Comparison of ENCODE assay signal across 8 cellular contexts in the genomic region with DNA sequence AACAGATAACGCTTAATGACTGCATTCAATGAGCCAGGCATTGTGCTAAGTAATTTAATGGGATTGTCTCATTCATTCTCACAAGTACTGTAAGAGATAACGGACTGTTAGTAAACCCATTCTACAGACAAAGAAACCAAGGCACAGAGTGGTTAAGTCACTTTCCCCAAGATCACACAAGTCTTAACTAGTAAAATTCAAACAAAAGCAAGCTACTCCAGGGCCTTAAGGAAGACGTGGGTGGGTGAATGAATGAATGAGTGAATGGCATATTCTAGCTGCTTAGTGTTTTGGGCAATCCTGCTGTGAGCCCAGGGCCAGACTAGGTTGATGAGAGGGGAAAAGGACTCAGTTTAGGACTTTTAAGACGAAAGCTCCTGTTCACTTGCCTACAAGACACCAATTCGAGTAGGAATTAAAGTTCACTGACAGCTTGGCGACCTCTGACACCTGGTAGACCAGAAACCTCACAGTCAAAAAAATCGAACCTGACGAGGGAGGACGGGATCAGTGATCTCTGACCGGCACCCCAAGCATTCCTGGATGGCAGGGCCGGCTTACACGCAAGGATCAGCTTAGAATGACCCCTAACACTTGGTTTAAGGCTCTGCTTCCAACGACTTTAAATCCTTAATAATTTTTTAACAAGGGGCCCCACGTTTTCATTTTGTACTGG. TPM values are rescaled to one million over a fixed set of nuclear protein-coding genes. Genes with fewer than 3 reads are reported as not detected.
DNase-seq lines count a peak whose midpoint lies in the region; ATAC-seq and TF ChIP-seq lines count a peak whose summit lies in the region.

No MANE protein-coding gene starts in this region.

- no peak for TF ChIP-seq EP300 in SK-N-SH (IDR thresholded peaks at IDR 0.05; ENCODE audit: borderline replicate concordance in 1 of 2, low read depth in 1 of 2, low read length in 1 of 2)

- peaks cover 21% of the 10 kb centered on the region for H3K4me1 Mint-ChIP-seq in WTC11
- peaks cover 22 to 30% of the 10 kb centered on the region in 2 donors for H3K4me1 Mint-ChIP-seq in stimulated activated naive B cell treated with anti-CD40 and anti-IgM and Interleukin-4, amounts not matched to agents 10 μg/mL and 1 μg/mL and 100 μg/mL, for 72 hours

- peak overlapping the region; percentile 97 for H3K4me2 ChIP-seq in SK-N-SH

- H3K9me3 Mint-ChIP-seq in WTC11 = no peaks in the 10 kb centered on the region
- H3K9me3 Mint-ChIP-seq in stimulated activated naive B cell treated with anti-CD40 and anti-IgM and Interleukin-4, amounts not matched to agents 10 μg/mL and 1 μg/mL and 100 μg/mL, for 72 hours = no peaks in the 10 kb centered on the region

- peak overlapping the region; percentile 96 for H3K9ac ChIP-seq in SK-N-SH

- DNase-seq in SK-N-SH = no peak
- no peak for DNase-seq in WTC11 (ENCODE audit: low spot score)
- no peak for DNase-seq in right cardiac atrium
- DNase-seq in stimulated activated naive B cell treated with anti-CD40 and anti-IgM and Interleukin-4, amounts not matched to agents 10 μg/mL and 1 μg/mL and 100 μg/mL, for 72 hours = no peak
- no peak for DNase-seq in DMS79 treated with DMSO at 0.1 percent for 48 hours (lab: John Stamatoyannopoulos, UW)

- H3K9me2 ChIP-seq in SK-N-SH = no peaks in the 10 kb centered on the region

- POLR2A ChIA-PET in SK-N-SH (lab: Yijun Ruan, JAX) = interaction anchor here (0.9 to 1.3 kb wide), 2 partner anchors 40 to 396 kb away, joined by 3 read pairs; no protein-coding TSS in a partner anchor
- POLR2A ChIA-PET in WTC11 (lab: Charles Lee) = interaction anchor here (1.4 kb wide), 1 partner anchor 61 kb away, joined by 4 read pairs; the partner anchor contains the start of genes AKR7A2 and SLC66A1

- no peak for TF ChIP-seq RAD21 in SK-N-SH (IDR thresholded peaks at IDR 0.05; ENCODE audit: low read length)

- no peaks in the 10 kb centered on the region for H3K9me3 ChIP-seq in SK-N-SH
- no peaks in the 10 kb centered on the region for H3K9me3 ChIP-seq in right cardiac atrium (ENCODE audit: control insufficient read depth, low read length)

- H3F3A ChIP-seq in SK-N-SH (replicated peaks; ENCODE audit: insufficient read depth) = no peaks in the 10 kb centered on the region

- H3K27me3 ChIP-seq in SK-N-SH (ENCODE audit: insufficient read depth) (no peaks in the 10 kb centered on the region), right cardiac atrium (ENCODE audit: control insufficient read depth, insufficient read depth) (no peaks in the 10 kb centered on the region)

- H3K27ac ChIP-seq in SK-N-SH (ENCODE audit: low read depth in 2 of 2, low read length in 1 of 2) (peak overlapping the region; percentile 95), right cardiac atrium (ENCODE audit: low read length) (peak overlapping the region; percentile 88)

- H3K4me3 Mint-ChIP-seq in WTC11 = peak overlapping the region; percentile 98
- H3K4me3 Mint-ChIP-seq in stimulated activated naive B cell treated with anti-CD40 and anti-IgM and Interleukin-4, amounts not matched to agents 10 μg/mL and 1 μg/mL and 100 μg/mL, for 72 hours = peak overlapping the region; percentile 98

- peaks cover 99% of the 10 kb centered on the region for H3K79me2 ChIP-seq in SK-N-SH (ENCODE audit: insufficient read depth)

- 9% methylated on average over 14 of the region's 14 CpGs for WGBS in SK-N-SH (ENCODE audit: low lambda C conversion rate)
- 13% methylated on average over 14 of the region's 14 CpGs for WGBS in right cardiac atrium

- intact Hi-C loops in right cardiac atrium (cut with DNase I) = no loop called here

- H3K27me3 Mint-ChIP-seq in WTC11 (ENCODE audit: low read depth) = no peaks in the 10 kb centered on the region
- no peaks in the 10 kb centered on the region for H3K27me3 Mint-ChIP-seq in stimulated activated naive B cell treated with anti-CD40 and anti-IgM and Interleukin-4, amounts not matched to agents 10 μg/mL and 1 μg/mL and 100 μg/mL, for 72 hours

- H3K4me1 ChIP-seq in SK-N-SH (ENCODE audit: control insufficient read depth in 1 of 2, insufficient read depth in 2 of 2, low read depth in 1 of 2, low read length in 1 of 2) (peaks cover 14 to 17% of the 10 kb centered on the region in 2 experiments; a peak in 3 of 4 replicates), right cardiac atrium (ENCODE audit: control insufficient read depth, insufficient read depth, low read length) (peaks cover 4% of the 10 kb centered on the region)

- ATAC-seq in SK-N-SH treated with all-trans-retinoic acid at 6 μM for 48 hours = no peak; the same call in 2 of the 3 replicates
- ATAC-seq in WTC11 = no peak
- ATAC-seq in right cardiac atrium = no peak
- no peak for ATAC-seq in stimulated activated naive B cell treated with anti-CD40 and anti-IgM and Interleukin-4, amounts not matched to agents 10 μg/mL and 1 μg/mL and 100 μg/mL, for 72 hours (replicated peaks)
- no peak for ATAC-seq in HG03342 (IDR thresholded peaks at IDR 0.05; ENCODE audit: unreplicated experiment)
- ATAC-seq in HG03378 (IDR thresholded peaks at IDR 0.05; ENCODE audit: unreplicated experiment) = no peak

- no peak for TF ChIP-seq CTCF in SK-N-SH (IDR thresholded peaks at IDR 0.05)
- no peak for TF ChIP-seq CTCF in WTC11 (IDR thresholded peaks at IDR 0.05)

- H3K36me3 ChIP-seq in SK-N-SH (replicated peaks in 1 of 2; ENCODE audit: control insufficient read depth in 1 of 2, insufficient read depth in 2 of 2, low read length in 1 of 2) = peaks cover 3 to 11% of the 10 kb centered on the region in 2 experiments

- CTCF ChIA-PET in SK-N-SH (lab: Yijun Ruan, JAX) = interaction anchor here (1.0 to 2.9 kb wide), 5 partner anchors 10 to 412 kb away, joined by 3 to 14 read pairs (median 5); no protein-coding TSS in a partner anchor
- CTCF ChIA-PET in WTC11 (lab: Charles Lee) = interaction anchor here (1.0 kb wide), 1 partner anchor 10 kb away, joined by 3 read pairs; no protein-coding TSS in a partner anchor

- H3K27ac Mint-ChIP-seq in WTC11 = peak overlapping the region; percentile 87
- H3K27ac Mint-ChIP-seq in stimulated activated naive B cell treated with anti-CD40 and anti-IgM and Interleukin-4, amounts not matched to agents 10 μg/mL and 1 μg/mL and 100 μg/mL, for 72 hours = peak overlapping the region; percentile 99

- peak overlapping the region; percentile 71 to 98 for H3K4me3 ChIP-seq in SK-N-SH (ENCODE audit: low read depth in 2 of 2, low read length in 1 of 2)
- H3K4me3 ChIP-seq in right cardiac atrium (ENCODE audit: low read length) = peak overlapping the region; percentile 74

- peaks cover 13% of the 10 kb centered on the region for H3K36me3 Mint-ChIP-seq in WTC11
- H3K36me3 Mint-ChIP-seq in stimulated activated naive B cell treated with anti-CD40 and anti-IgM and Interleukin-4, amounts not matched to agents 10 μg/mL and 1 μg/mL and 100 μg/mL, for 72 hours = peaks cover 6 to 23% of the 10 kb centered on the region in 2 donors

- H2AFZ ChIP-seq in SK-N-SH (ENCODE audit: low read depth) = peak overlapping the region; percentile 96

- peaks cover 13% of the 10 kb centered on the region; the same call in 1 of the 2 replicates for H4K20me1 ChIP-seq in SK-N-SH (ENCODE audit: insufficient read depth)

TF ChIP-seq in SK-N-SH, 30 proteins besides CTCF, POLR2A, EP300 and RAD21 (continues in another document):
- TF ChIP-seq GATA2 (CRISPR knock-in tag; IDR thresholded peaks at IDR 0.05) = no peak

TF ChIP-seq in SK-N-SH treated with all-trans-retinoic acid at 6 μM for 48 hours, 23 proteins besides CTCF, POLR2A, EP300 and RAD21 (continues in another document):
- no peak for TF ChIP-seq ZNF565 (CRISPR knock-in tag; conservative IDR thresholded peaks at IDR 0.05; ENCODE audit: low read depth)

TF ChIP-seq in WTC11, 78 proteins besides CTCF, POLR2A, EP300 and RAD21 (continues in another document):
- TF ChIP-seq, protein P1, sequence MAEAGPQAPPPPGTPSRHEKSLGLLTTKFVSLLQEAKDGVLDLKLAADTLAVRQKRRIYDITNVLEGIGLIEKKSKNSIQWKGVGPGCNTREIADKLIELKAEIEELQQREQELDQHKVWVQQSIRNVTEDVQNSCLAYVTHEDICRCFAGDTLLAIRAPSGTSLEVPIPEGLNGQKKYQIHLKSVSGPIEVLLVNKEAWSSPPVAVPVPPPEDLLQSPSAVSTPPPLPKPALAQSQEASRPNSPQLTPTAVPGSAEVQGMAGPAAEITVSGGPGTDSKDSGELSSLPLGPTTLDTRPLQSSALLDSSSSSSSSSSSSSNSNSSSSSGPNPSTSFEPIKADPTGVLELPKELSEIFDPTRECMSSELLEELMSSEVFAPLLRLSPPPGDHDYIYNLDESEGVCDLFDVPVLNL (CRISPR knock-in tag; IDR thresholded peaks at IDR 0.05; ENCODE audit: borderline replicate concordance, low read depth) = no peak
- TF ChIP-seq ZNF671 (CRISPR knock-in tag; IDR thresholded peaks at IDR 0.05) = no peak
- no peak for TF ChIP-seq USF2 (CRISPR knock-in tag; IDR thresholded peaks at IDR 0.05)
- no peak for TF ChIP-seq ZNF121 (CRISPR knock-in tag; IDR thresholded peaks at IDR 0.05)

RNA-seq across cellular contexts. Expression of gene EMC1, which starts 0.6 kb away (rescaled TPM):
- 55.9 and 87.6 TPM in 2 replicates for polyA plus RNA-seq in SK-N-SH (2012; rRNA removed)
- polyA plus RNA-seq in SK-N-SH (2012; cell fraction: cytosol; rRNA removed) = 33.2 and 46.1 TPM in 2 replicates
- 103 and 125 TPM in 2 replicates for polyA plus RNA-seq in SK-N-SH (2012; cell fraction: nucleus; rRNA removed)
- total RNA-seq in WTC11 (2021) = 46.5 to 53.5 TPM (median 48.6 TPM) in 3 replicates
- 10 to 100 TPM; 25.9 to 31.9 (median 30.8) TPM for total RNA-seq in right cardiac atrium
- 11.5 TPM for polyA plus RNA-seq in right cardiac atrium

RNA-seq across cellular contexts. Expression of gene MRTO4, which starts 0.8 kb away (rescaled TPM):
- polyA plus RNA-seq in SK-N-SH (2012; rRNA removed) (48.4 and 55.2 TPM in 2 replicates), right cardiac atrium (14.8 TPM)
- 46.5 and 53.8 TPM in 2 replicates for polyA plus RNA-seq in SK-N-SH (2012; cell fraction: cytosol; rRNA removed)
- polyA plus RNA-seq in SK-N-SH (2012; cell fraction: nucleus; rRNA removed) = 44.5 and 50.9 TPM in 2 replicates
- total RNA-seq in WTC11 (2021) (40.9 to 54.6 TPM (median 43.0 TPM) in 3 replicates), right cardiac atrium (10 to 100 TPM; 10.1 to 21.1 (median 12.1) TPM)

RNA-seq across cellular contexts. Expression of gene AKR7A3, which starts 37.8 kb away (rescaled TPM):
- 0.38 and 0.54 TPM in 2 replicates for polyA plus RNA-seq in SK-N-SH (2012; rRNA removed)
- 0.04 and 0.10 TPM in 2 replicates for polyA plus RNA-seq in SK-N-SH (2012; cell fraction: cytosol; rRNA removed)
- 3.8 and 6.8 TPM in 2 replicates for polyA plus RNA-seq in SK-N-SH (2012; cell fraction: nucleus; rRNA removed)
- 1.3 to 1.5 TPM (median 1.5 TPM) in 3 replicates for total RNA-seq in WTC11 (2021)
- total RNA-seq in right cardiac atrium = under 1 TPM in 3 of 4 donors, not detected in 1; 0.17 to 0.26 (median 0.22) TPM
- 0.20 TPM for polyA plus RNA-seq in right cardiac atrium

RNA-seq across cellular contexts. Expression of gene UBR4, which starts 40.7 kb away (rescaled TPM):
- polyA plus RNA-seq in SK-N-SH (2012; rRNA removed) (51.3 and 68.7 TPM in 2 replicates), right cardiac atrium (64.5 TPM)
- polyA plus RNA-seq in SK-N-SH (2012; cell fraction: cytosol; rRNA removed) = 25.1 and 30.9 TPM in 2 replicates
- polyA plus RNA-seq in SK-N-SH (2012; cell fraction: nucleus; rRNA removed) = 403 and 672 TPM in 2 replicates
- total RNA-seq in WTC11 (2021) (127 to 179 TPM (median 136 TPM) in 3 replicates), right cardiac atrium (10 to 100 TPM; 48.9 to 70.3 (median 63.7) TPM)
